ENCODE assay signal across 26 cellular contexts in the genomic region with DNA sequence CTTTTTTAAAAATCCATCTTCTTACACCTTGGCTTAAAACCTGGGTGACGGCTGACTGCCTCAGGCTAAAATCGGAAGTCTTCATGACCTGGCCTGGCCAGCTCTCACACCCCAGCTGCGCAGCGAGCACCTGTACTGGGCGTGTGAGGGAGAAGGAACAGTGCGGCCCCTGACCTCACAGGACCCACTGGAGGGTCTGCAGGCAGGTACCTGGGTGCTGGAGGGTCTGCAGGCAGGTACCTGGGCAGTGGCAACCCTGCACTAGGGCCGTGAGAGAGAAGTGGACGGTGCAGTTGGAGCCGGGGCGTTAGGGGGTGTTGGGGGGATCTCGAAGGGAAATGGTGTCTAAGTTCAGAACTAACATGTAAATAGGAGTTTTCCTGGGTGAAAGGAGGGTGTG.
"Had no signal": no experiment of that assay in that cellular context is flagged by ENCODE, and none has a peak within 500 bp of the region (broad histone marks: within the 10 kb centered on the region; RNA-seq: fewer than 3 reads in every experiment).

No MANE protein-coding gene starts in this region.

- H3K4me1 ChIP-seq: esophagus muscularis mucosa, prostate gland, right atrium auricular region, sigmoid colon, vagina had no signal

- ATAC-seq: left lobe of liver; mucosa of descending colon; natural killer cell treated with Interleukin-12 subunit alpha and Interleukin-12 subunit beta and Interleukin-15 and Interleukin-18, amount 100 ng/mL, for 72 hours; stimulated activated effector memory CD8-positive, alpha-beta T cell treated with anti-CD3 and anti-CD28 coated beads, Interleukin-12 subunit alpha, Interleukin-12 subunit beta, amount 100 ng/mL, for 72 hours had no signal

- DNase-seq: dermis blood vessel endothelial cell; effector memory CD4-positive, alpha-beta T cell; foreskin melanocyte; head of caudate nucleus; kidney; mucosa of descending colon; naive B cell; occipital lobe; ovary; sigmoid colon; stimulated activated CD4-positive, alpha-beta T cell treated with anti-CD3 and anti-CD28 coated beads, Interleukin-2, amount 100 ng/mL, for 24 hours; stimulated activated CD4-positive, alpha-beta T cell treated with anti-CD3 and anti-CD28 coated beads, Interleukin-4, amount 100 ng/mL, for 24 hours; stimulated activated naive CD4-positive, alpha-beta T cell treated with Interleukin-2 at 50 U/mL for 16 hours; stomach; thyroid gland; trophoblast cell had no signal

- H3K27me3 ChIP-seq: esophagus muscularis mucosa, hepatocyte, ovary, right atrium auricular region, sigmoid colon, stomach, thyroid gland, vagina had no signal

- H3K9me3 ChIP-seq: esophagus muscularis mucosa, mucosa of descending colon, ovary, prostate gland, right atrium auricular region, sigmoid colon, stomach, thyroid gland, vagina had no signal

- H3K4me3 ChIP-seq: coronary artery, esophagus muscularis mucosa, hepatocyte, lung, mucosa of descending colon, ovary, prostate gland, right atrium auricular region, sigmoid colon, stomach, thyroid gland, vagina had no signal

- H3K27ac ChIP-seq: coronary artery, esophagus muscularis mucosa, hepatocyte, ovary, prostate gland, right atrium auricular region, sigmoid colon, stomach, thyroid gland, vagina had no signal

- H3K4me2 ChIP-seq: hepatocyte had no signal

- H2AFZ ChIP-seq: hepatocyte had no signal

- H3K36me3 ChIP-seq: ovary, prostate gland, thyroid gland, vagina had no signal
